1 cellular context compared by ENCODE assay signal in genomic region chr9:127938298-127938690, GRCh38.
TF ChIP-seq lines count a peak whose summit lies in the region.

No MANE protein-coding gene starts in this region.

TF ChIP-seq in HEK293T, 16 proteins besides CTCF, POLR2A, EP300 and RAD21 (continued from another document):
- TF ChIP-seq FOXK2 (IDR thresholded peaks at IDR 0.05), result no peak
